Comparison of ENCODE assay signal across 39 cellular contexts in the genomic region with DNA sequence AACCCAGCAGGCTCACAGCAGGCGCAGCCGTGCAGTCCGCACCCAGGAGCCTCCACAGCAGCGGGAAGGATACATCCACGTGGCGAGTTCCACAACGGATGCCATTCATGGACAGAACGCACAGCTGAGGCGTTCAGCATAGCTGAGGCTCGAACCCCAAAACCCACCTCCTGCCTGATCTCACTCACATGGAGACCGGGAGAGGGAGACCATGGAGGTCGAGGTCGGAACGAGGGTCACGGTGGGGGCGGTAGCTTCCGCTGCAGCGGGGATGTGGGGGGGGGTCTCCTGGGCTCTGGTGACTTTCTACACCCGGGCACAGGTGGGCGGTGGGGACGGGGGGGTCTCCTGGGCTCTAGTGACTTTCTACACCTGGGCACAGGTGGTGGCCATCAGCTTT. TPM values are rescaled to one million over a fixed set of nuclear protein-coding genes. Genes with fewer than 3 reads are reported as not detected.
"Had no signal": no experiment of that assay in that cellular context is flagged by ENCODE, and none has a peak within 500 bp of the region (broad histone marks: within the 10 kb centered on the region; RNA-seq: fewer than 3 reads in every experiment).

No MANE protein-coding gene starts in this region.

- ATAC-seq: activated CD8-positive, alpha-beta T cell treated with anti-CD3 and anti-CD28 coated beads for 36 hours; activated naive CD4-positive, alpha-beta T cell treated with anti-CD3 and anti-CD28 coated beads, Interleukin-2, amount 50 U/mL, for 72 hours; activated T-cell treated with anti-CD3 and anti-CD28 coated beads, Interleukin-2, amount 50 U/mL, for 4 hours; activated T-cell treated with anti-CD3 and anti-CD28 coated beads, Interleukin-2, amount 50 U/mL, for 72 hours; activated T-helper 17 cell treated with anti-CD3 and anti-CD28 coated beads, Interleukin-2, amount 50 U/mL, for 72 hours had no signal

- H3K4me3 Mint-ChIP-seq: activated B cell treated with CpG ODN at 0.5 μM for 24 hours; activated CD4-positive, alpha-beta memory T cell treated with anti-CD3 and anti-CD28 coated beads for 36 hours; activated CD4-positive, alpha-beta T cell treated with anti-CD3 and anti-CD28 coated beads, Interleukin-2, amount 10 ng/mL, durations not matched to agents 24 days and 14 days; activated CD8-positive, alpha-beta T cell treated with anti-CD3 and anti-CD28 coated beads for 36 hours; activated naive CD4-positive, alpha-beta T cell treated with anti-CD3 and anti-CD28 coated beads for 36 hours; activated naive CD8-positive, alpha-beta T cell treated with anti-CD3 and anti-CD28 coated beads for 36 hours; activated T-cell treated with anti-CD3 and anti-CD28 coated beads, Interleukin-2, amount 50 U/mL, for 4 hours; activated T-cell treated with anti-CD3 and anti-CD28 coated beads, Interleukin-2, amount 50 U/mL, for 72 hours; activated T-helper 1 cell treated with anti-CD3 and anti-CD28 coated beads, Interleukin-12 subunit alpha, Interleukin-12 subunit beta, Interleukin-2, Interleukin-4 antibody, amounts not matched to agents 30 ng/mL and 10 ng/mL and 1 ng/mL, durations not matched to agents 14 hours and 24 hours and 36 hours; activated T-helper 17 cell treated with anti-CD3 and anti-CD28 coated beads, Interleukin-2, amount 50 U/mL, for 72 hours; brain; central memory CD8-positive, alpha-beta T cell; T-helper 1 cell treated with Interleukin-12 subunit alpha and Interleukin-12 subunit beta and Interleukin-4 antibody, amounts not matched to agents 30 μg/mL and 1 μg/mL, for 36 hours; T-helper 2 cell treated with Interferon-gamma antibody and Interleukin-4, amounts not matched to agents 5 μg/mL and 100 μg/mL, for 36 hours had no signal

- H3K4me3 ChIP-seq: adrenal gland, ascending aorta, cardiac muscle cell had no signal

- H3K4me1 ChIP-seq: adrenal gland, ascending aorta had no signal

- H3K36me3 Mint-ChIP-seq: brain had no signal

- H3K27ac Mint-ChIP-seq: activated B cell treated with CpG ODN at 0.5 μM for 24 hours; activated CD4-positive, alpha-beta memory T cell treated with anti-CD3 and anti-CD28 coated beads for 36 hours; activated CD4-positive, alpha-beta T cell treated with anti-CD3 and anti-CD28 coated beads, Interleukin-2, amount 10 ng/mL, durations not matched to agents 24 days and 14 days; activated CD8-positive, alpha-beta T cell treated with anti-CD3 and anti-CD28 coated beads for 36 hours; activated naive CD4-positive, alpha-beta T cell treated with anti-CD3 and anti-CD28 coated beads for 36 hours; activated naive CD4-positive, alpha-beta T cell treated with anti-CD3 and anti-CD28 coated beads, Interleukin-2, amount 50 U/mL, for 72 hours; activated naive CD8-positive, alpha-beta T cell treated with anti-CD3 and anti-CD28 coated beads for 36 hours; activated T-cell treated with anti-CD3 and anti-CD28 coated beads, Interleukin-2, amount 50 U/mL, for 72 hours; activated T-helper 1 cell treated with anti-CD3 and anti-CD28 coated beads, Interleukin-12 subunit alpha, Interleukin-12 subunit beta, Interleukin-2, Interleukin-4 antibody, amounts not matched to agents 30 ng/mL and 10 ng/mL and 1 ng/mL, durations not matched to agents 14 hours and 24 hours and 36 hours; activated T-helper 17 cell treated with anti-CD3 and anti-CD28 coated beads, Interleukin-2, amount 50 U/mL, for 72 hours; brain; T-helper 1 cell treated with Interleukin-12 subunit alpha and Interleukin-12 subunit beta and Interleukin-4 antibody, amounts not matched to agents 30 μg/mL and 1 μg/mL, for 36 hours; T-helper 2 cell treated with Interferon-gamma antibody and Interleukin-4, amounts not matched to agents 5 μg/mL and 100 μg/mL, for 36 hours had no signal

- H3K9me3 ChIP-seq: adrenal gland had no signal

- H3K27me3 Mint-ChIP-seq: activated B cell treated with CpG ODN at 0.5 μM for 24 hours; activated CD4-positive, alpha-beta memory T cell treated with anti-CD3 and anti-CD28 coated beads for 36 hours; activated CD4-positive, alpha-beta T cell treated with anti-CD3 and anti-CD28 coated beads, Interleukin-2, amount 10 ng/mL, durations not matched to agents 24 days and 14 days; activated naive CD8-positive, alpha-beta T cell treated with anti-CD3 and anti-CD28 coated beads for 36 hours; activated T-helper 17 cell treated with anti-CD3 and anti-CD28 coated beads, Interleukin-2, amount 50 U/mL, for 72 hours; brain; central memory CD8-positive, alpha-beta T cell had no signal

- H3K36me3 ChIP-seq: adrenal gland, ascending aorta, cardiac muscle cell had no signal

- H3K27ac ChIP-seq: adrenal gland, ascending aorta, cardiac muscle cell, VCaP had no signal

- DNase-seq: activated B cell treated with CpG ODN at 0.5 μM for 24 hours; activated CD4-positive, alpha-beta memory T cell treated with anti-CD3 and anti-CD28 coated beads for 36 hours; activated CD4-positive, alpha-beta T cell treated with anti-CD3 and anti-CD28 coated beads for 4 hours; activated CD4-positive, alpha-beta T cell treated with anti-CD3 and anti-CD28 coated beads, Interleukin-2, amount 10 ng/mL, durations not matched to agents 24 days and 14 days; activated CD4-positive, alpha-beta T cell treated with anti-CD3 and anti-CD28 coated beads, Interleukin-2, amount 50 U/mL, for 1 hour; activated CD4-positive, alpha-beta T cell treated with anti-CD3 and anti-CD28 coated beads, Interleukin-2, amount 50 U/mL, for 4 hours; activated CD4-positive, CD25-positive, alpha-beta regulatory T cell treated with anti-CD3 and anti-CD28 coated beads, Interleukin-2, amount 50 U/mL, for 72 hours; activated CD8-positive, alpha-beta memory T cell treated with anti-CD3 and anti-CD28 coated beads, Interleukin-2, amount 50 U/mL, for 4 hours; activated CD8-positive, alpha-beta T cell treated with anti-CD3 and anti-CD28 coated beads for 36 hours; activated effector memory CD4-positive, alpha-beta T cell treated with anti-CD3 and anti-CD28 coated beads, Interleukin-2, amount 50 U/mL, for 16 hours; activated gamma-delta T cell treated with Interleukin-2 at 50 U/mL for 16 hours; activated naive CD4-positive, alpha-beta T cell; activated naive CD4-positive, alpha-beta T cell treated with anti-CD3 and anti-CD28 coated beads for 36 hours; activated naive CD4-positive, alpha-beta T cell treated with anti-CD3 and anti-CD28 coated beads, Interleukin-2, amount 50 U/mL, for 16 hours; activated naive CD8-positive, alpha-beta T cell treated with anti-CD3 and anti-CD28 coated beads for 36 hours; activated T-cell treated with anti-CD3 and anti-CD28 coated beads for 4 hours; activated T-cell treated with anti-CD3 and anti-CD28 coated beads, Interleukin-2, amount 50 U/mL, for 1 hour; activated T-cell treated with anti-CD3 and anti-CD28 coated beads, Interleukin-2, amount 50 U/mL, for 4 hours; activated T-cell treated with anti-CD3 and anti-CD28 coated beads, Interleukin-2, amount 50 U/mL, for 72 hours; adrenal gland; amniotic stem cell; caudate nucleus; cerebellar nuclear complex; T-helper 1 cell; T-helper 2 cell; T-helper 9 cell had no signal

- H3K4me1 Mint-ChIP-seq: activated B cell treated with CpG ODN at 0.5 μM for 24 hours; activated naive CD8-positive, alpha-beta T cell treated with anti-CD3 and anti-CD28 coated beads for 36 hours; activated T-helper 17 cell treated with anti-CD3 and anti-CD28 coated beads, Interleukin-2, amount 50 U/mL, for 72 hours; brain had no signal

- H3K9me3 Mint-ChIP-seq: activated B cell treated with CpG ODN at 0.5 μM for 24 hours; activated CD4-positive, alpha-beta memory T cell treated with anti-CD3 and anti-CD28 coated beads for 36 hours; activated CD4-positive, alpha-beta T cell treated with anti-CD3 and anti-CD28 coated beads, Interleukin-2, amount 10 ng/mL, durations not matched to agents 24 days and 14 days; activated CD8-positive, alpha-beta T cell treated with anti-CD3 and anti-CD28 coated beads for 36 hours; activated naive CD4-positive, alpha-beta T cell treated with anti-CD3 and anti-CD28 coated beads for 36 hours; activated naive CD4-positive, alpha-beta T cell treated with anti-CD3 and anti-CD28 coated beads, Interleukin-2, amount 50 U/mL, for 72 hours; activated naive CD8-positive, alpha-beta T cell treated with anti-CD3 and anti-CD28 coated beads for 36 hours; activated T-cell treated with anti-CD3 and anti-CD28 coated beads, Interleukin-2, amount 50 U/mL, for 72 hours; activated T-helper 1 cell treated with anti-CD3 and anti-CD28 coated beads, Interleukin-12 subunit alpha, Interleukin-12 subunit beta, Interleukin-2, Interleukin-4 antibody, amounts not matched to agents 30 ng/mL and 10 ng/mL and 1 ng/mL, durations not matched to agents 14 hours and 24 hours and 36 hours; activated T-helper 17 cell treated with anti-CD3 and anti-CD28 coated beads, Interleukin-2, amount 50 U/mL, for 72 hours; central memory CD8-positive, alpha-beta T cell; T-helper 1 cell treated with Interleukin-12 subunit alpha and Interleukin-12 subunit beta and Interleukin-4 antibody, amounts not matched to agents 30 μg/mL and 1 μg/mL, for 36 hours; T-helper 2 cell treated with Interferon-gamma antibody and Interleukin-4, amounts not matched to agents 5 μg/mL and 100 μg/mL, for 36 hours had no signal

- H3K27me3 ChIP-seq: adrenal gland, ascending aorta, cardiac muscle cell had no signal

RNA-seq across cellular contexts. Expression of a gene that starts 17.5 kb away (rescaled TPM):
- total RNA-seq: ascending aorta, bronchial epithelial cell, chondrocyte had no signal
- polyA plus RNA-seq: adrenal gland, cardiac muscle cell had no signal

RNA-seq across cellular contexts. Expression of a gene that starts 52.1 kb away (rescaled TPM):
- total RNA-seq: activated B cell treated with CpG ODN at 0.5 μM for 24 hours; activated CD4-positive, alpha-beta memory T cell treated with anti-CD3 and anti-CD28 coated beads for 36 hours; activated CD4-positive, alpha-beta T cell treated with anti-CD3 and anti-CD28 coated beads, Interleukin-2, amount 10 ng/mL, durations not matched to agents 24 days and 14 days; activated CD8-positive, alpha-beta memory T cell treated with anti-CD3 and anti-CD28 coated beads for 36 hours; activated CD8-positive, alpha-beta T cell treated with anti-CD3 and anti-CD28 coated beads for 36 hours; activated naive CD4-positive, alpha-beta T cell treated with anti-CD3 and anti-CD28 coated beads for 36 hours; activated naive CD4-positive, alpha-beta T cell treated with anti-CD3 and anti-CD28 coated beads, Interleukin-2, amount 50 U/mL, for 72 hours; activated naive CD8-positive, alpha-beta T cell treated with anti-CD3 and anti-CD28 coated beads for 36 hours; activated T-cell treated with anti-CD3 and anti-CD28 coated beads, Interleukin-2, amount 50 U/mL, for 4 hours; activated T-cell treated with anti-CD3 and anti-CD28 coated beads, Interleukin-2, amount 50 U/mL, for 72 hours; activated T-helper 1 cell treated with anti-CD3 and anti-CD28 coated beads, Interleukin-12 subunit alpha, Interleukin-12 subunit beta, Interleukin-2, Interleukin-4 antibody, amounts not matched to agents 30 ng/mL and 10 ng/mL and 1 ng/mL, durations not matched to agents 14 hours and 24 hours and 36 hours; activated T-helper 17 cell treated with anti-CD3 and anti-CD28 coated beads, Interleukin-2, amount 50 U/mL, for 72 hours; adrenal gland; ascending aorta; bronchial epithelial cell; cardiac muscle cell; chondrocyte had no signal
- polyA plus RNA-seq: adrenal gland, cardiac muscle cell had no signal
